In the genomic region with DNA sequence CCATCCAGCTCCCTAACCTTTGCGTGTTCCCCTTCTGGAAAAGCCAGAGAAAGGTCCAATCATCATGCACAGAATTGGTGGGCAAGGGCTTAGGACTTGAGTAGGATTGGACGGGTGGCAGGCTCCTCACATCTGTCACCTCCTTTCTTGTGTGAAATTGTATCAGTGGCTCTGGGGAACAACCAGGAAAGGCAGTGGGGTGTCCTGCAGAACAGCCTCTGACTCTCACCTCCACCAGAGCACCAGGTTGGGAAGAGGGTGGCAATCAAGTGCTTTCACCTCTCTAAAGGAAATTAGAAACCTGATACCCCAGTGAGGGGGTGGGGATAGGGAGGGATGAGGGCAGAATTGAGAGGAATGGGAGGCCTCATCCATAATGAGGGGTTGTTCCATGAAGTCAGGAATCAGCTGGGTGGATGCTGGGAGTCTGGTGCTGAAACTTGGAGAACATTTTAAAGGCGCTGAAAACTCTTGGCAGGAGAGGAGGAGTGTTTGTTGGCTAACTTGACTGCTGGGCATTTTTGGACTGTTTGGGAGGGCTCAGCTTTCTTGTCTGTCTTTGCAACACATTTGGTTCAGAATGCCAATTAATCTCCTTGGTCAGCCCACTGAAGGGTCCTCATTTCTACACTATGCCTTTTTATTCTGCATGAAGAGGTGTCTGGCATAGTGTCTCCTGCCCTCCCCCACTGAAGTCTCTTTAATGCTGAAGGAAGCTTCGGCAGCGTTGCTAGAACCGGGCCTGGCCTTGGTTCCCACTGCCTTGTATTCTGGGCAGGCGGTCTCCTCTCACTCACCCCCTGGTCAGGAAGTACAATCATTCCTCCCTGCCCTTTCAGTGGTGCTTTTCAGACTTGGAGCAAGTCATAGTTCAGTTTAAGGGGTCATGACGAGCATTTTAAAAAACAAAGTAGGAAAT, we compare ENCODE assay signal across 8 cellular contexts. TPM values are rescaled to one million over a fixed set of nuclear protein-coding genes. Genes with fewer than 3 reads are reported as not detected.
A peak's percentile ranks its signal among the peaks of the same experiment; 100 is the strongest.
DNase-seq lines count a peak whose midpoint lies in the region; TF ChIP-seq lines count a peak whose summit lies in the region.

No MANE protein-coding gene starts in this region.

- H3K9me3 Mint-ChIP-seq in CD8-positive, alpha-beta memory T cell: peaks cover 0 to 4% (median 0%) of the 10 kb centered on the region in 5 donors

- POLR2A ChIA-PET in CD8-positive, alpha-beta memory T cell (lab: Charles Lee): no interaction called here
- POLR2A ChIA-PET in GM10248 (lab: Yijun Ruan, JAX): no interaction called here

- intact Hi-C loops in testis (cut with DNase I; ENCODE audit: low total_unique reads): no loop called here

- TF ChIP-seq CTCF in testis (IDR thresholded peaks at IDR 0.05): no peak
- no peak for TF ChIP-seq CTCF in GM10248 (IDR thresholded peaks at IDR 0.05; ENCODE audit: control extremely low read depth, extremely low read depth, low read depth, missing control alignments)

- H3K27me3 Mint-ChIP-seq in CD8-positive, alpha-beta memory T cell: peaks cover 8 to 21% of the 10 kb centered on the region in 2 donors

- peaks cover 12 to 21% (median 20%) of the 10 kb centered on the region in 3 donors for H3K4me1 Mint-ChIP-seq in CD8-positive, alpha-beta memory T cell

- no peak for DNase-seq in CD8-positive, alpha-beta memory T cell
- peak; percentile 10 for DNase-seq in MV-4-11 (lab: John Stamatoyannopoulos, UW)
- peak; percentile 52 for DNase-seq in testis
- no peak for DNase-seq in HT-29 (ENCODE audit: low spot score)
- DNase-seq in GM10248 (ENCODE audit: extremely low spot score): no peak
- DNase-seq in NCI-H2196 (lab: John Stamatoyannopoulos, UW; ENCODE audit: unreplicated experiment): no peak

- peak overlapping the region in 1 of 8 donors; percentile 72 for H3K27ac Mint-ChIP-seq in CD8-positive, alpha-beta memory T cell

- no peaks in the 10 kb centered on the region for H3K27me3 ChIP-seq in CD8-positive, alpha-beta memory T cell (ENCODE audit: insufficient read depth, low read length, poor library complexity, severe bottlenecking)
- no peaks in the 10 kb centered on the region for H3K27me3 ChIP-seq in testis

- no peak overlapping the region for H3K27ac ChIP-seq in CD8-positive, alpha-beta memory T cell (ENCODE audit: low read depth, low read length)
- H3K27ac ChIP-seq in angular gyrus (ENCODE audit: low read depth, low read length) (peak overlapping the region; percentile 65), testis (peak overlapping the region; percentile 61 to 72)

- peaks cover 0 to 3% (median 0%) of the 10 kb centered on the region in 3 donors for H3K36me3 Mint-ChIP-seq in CD8-positive, alpha-beta memory T cell

- 29% methylated on average over 8 of the region's 8 CpGs for WGBS in testis, 2 donors

- CTCF ChIA-PET in CD8-positive, alpha-beta memory T cell (lab: Charles Lee): no interaction called here
- CTCF ChIA-PET in GM10248 (lab: Yijun Ruan, JAX): interaction anchor here (0.9 kb wide), 1 partner anchor 103 kb away, joined by 3 read pairs; no protein-coding TSS in a partner anchor

- TF ChIP-seq POLR2A in testis (IDR thresholded peaks at IDR 0.05): no peak

- no peaks in the 10 kb centered on the region for H3K4me1 ChIP-seq in CD8-positive, alpha-beta memory T cell (ENCODE audit: insufficient read depth, low read length)
- H3K4me1 ChIP-seq in testis: peaks cover 33% of the 10 kb centered on the region

- no peak overlapping the region for H3K4me3 ChIP-seq in CD8-positive, alpha-beta memory T cell (ENCODE audit: low read length)
- H3K4me3 ChIP-seq in iPS-18c (ENCODE audit: insufficient read depth, low read depth, low read length) (peak overlapping the region; percentile 98), testis (peak overlapping the region in 1 of 2 donors; percentile 65)

- no peaks in the 10 kb centered on the region for H3K9me3 ChIP-seq in CD8-positive, alpha-beta memory T cell (ENCODE audit: low read length)
- no peaks in the 10 kb centered on the region for H3K9me3 ChIP-seq in iPS-18c (ENCODE audit: control insufficient read depth, insufficient read depth, low read length)
- no peaks in the 10 kb centered on the region for H3K9me3 ChIP-seq in testis

- H3K36me3 ChIP-seq in CD8-positive, alpha-beta memory T cell (ENCODE audit: insufficient read depth, low read length): no peaks in the 10 kb centered on the region
- H3K36me3 ChIP-seq in testis (ENCODE audit: low read depth, missing control alignments): no peaks in the 10 kb centered on the region

- peak overlapping the region; percentile 5 to 87 (median 69) for H3K4me3 Mint-ChIP-seq in CD8-positive, alpha-beta memory T cell

RNA-seq across cellular contexts. Expression of gene PHGDH, which starts 2.1 kb away (rescaled TPM):
- total RNA-seq in CD8-positive, alpha-beta memory T cell: 10 to 100 TPM; 78.4 to 82.5 TPM
- 10.5 TPM for polyA plus RNA-seq in CD8-positive, alpha-beta memory T cell
- 100 to 1,000 TPM in 1 of 2 donors, 10 to 100 TPM in 1; 85.3 to 161 TPM for total RNA-seq in testis
- polyA plus RNA-seq in testis (ENCODE audit: insufficient read depth, low read depth, low replicate concordance): 131 TPM
- 59.1 and 60.3 TPM in 2 replicates for total RNA-seq in HT-29 (2014; rRNA removed; shearing (Covaris generic))

RNA-seq across cellular contexts. Expression of gene HMGCS2, which starts 54.9 kb away (rescaled TPM):
- not detected for total RNA-seq in CD8-positive, alpha-beta memory T cell
- not detected for polyA plus RNA-seq in CD8-positive, alpha-beta memory T cell
- total RNA-seq in testis: 10 to 100 TPM in 1 of 2 donors, 1 to 10 TPM in 1; 2.5 to 43.6 TPM
- 93.7 TPM for polyA plus RNA-seq in testis (ENCODE audit: insufficient read depth, low read depth, low replicate concordance)
- total RNA-seq in HT-29 (2014; rRNA removed; shearing (Covaris generic)): 4.1 and 10.2 TPM in 2 replicates

Comparison
In these comparisons a context has a peak if more than half of its experiments do, and no peak if none do; other contexts are left out.
1. DNase-seq: peak in MV-4-11 (single experiment) and testis (single experiment); none in CD8-positive, alpha-beta memory T cell (0 of 5), HT-29 (single experiment), GM10248 (single experiment) and NCI-H2196 (single experiment).